ENCODE assay signal across 17 cellular contexts in genomic region chr20:57742506-57743180, GRCh38.
"Had no signal": no experiment of that assay in that cellular context is flagged by ENCODE, and none has a peak within 500 bp of the region (broad histone marks: within the 10 kb centered on the region; RNA-seq: fewer than 3 reads in every experiment).

No MANE protein-coding gene starts in this region.

- ATAC-seq: gastrocnemius medialis, lower lobe of right lung had no signal

- H3K4me3 Mint-ChIP-seq: activated naive CD8-positive, alpha-beta T cell treated with anti-CD3 and anti-CD28 coated beads, Interleukin-2, amount 10 ng/mL, durations not matched to agents 7 days and 5 days had no signal

- H3K27ac Mint-ChIP-seq: activated naive CD8-positive, alpha-beta T cell treated with anti-CD3 and anti-CD28 coated beads, Interleukin-2, amount 10 ng/mL, durations not matched to agents 7 days and 5 days had no signal

- H3K4me3 ChIP-seq: coronary artery, esophagus squamous epithelium, gastrocnemius medialis, heart right ventricle, lower lobe of right lung, upper lobe of left lung had no signal

- H3K4me1 Mint-ChIP-seq: activated naive CD8-positive, alpha-beta T cell treated with anti-CD3 and anti-CD28 coated beads, Interleukin-2, amount 10 ng/mL, durations not matched to agents 7 days and 5 days; naive B cell had no signal

- DNase-seq: activated CD4-positive, alpha-beta T cell treated with anti-CD3 and anti-CD28 coated beads for 1 hour; activated naive CD4-positive, alpha-beta T cell; activated naive CD8-positive, alpha-beta T cell treated with anti-CD3 and anti-CD28 coated beads, Interleukin-2, amount 10 ng/mL, durations not matched to agents 7 days and 5 days; activated T-cell treated with anti-CD3 and anti-CD28 coated beads, Interleukin-2, amount 50 U/mL, for 1 hour; amniotic stem cell; cerebellar nuclear complex; esophagus squamous epithelium; gastrocnemius medialis; heart right ventricle; islet precursor cell; lower lobe of right lung; naive B cell; nucleus accumbens; stimulated activated CD4-positive, alpha-beta T cell treated with anti-CD3 and anti-CD28 coated beads, Interleukin-4, amount 100 ng/mL, for 24 hours; stimulated activated naive CD4-positive, alpha-beta T cell treated with Interleukin-2 at 50 U/mL for 16 hours; upper lobe of left lung had no signal

- H3K27ac ChIP-seq: coronary artery, esophagus squamous epithelium, gastrocnemius medialis, heart right ventricle, lower lobe of right lung, upper lobe of left lung had no signal

- H3K9me3 Mint-ChIP-seq: activated naive CD8-positive, alpha-beta T cell treated with anti-CD3 and anti-CD28 coated beads, Interleukin-2, amount 10 ng/mL, durations not matched to agents 7 days and 5 days; naive B cell had no signal

- H3K36me3 Mint-ChIP-seq: activated naive CD8-positive, alpha-beta T cell treated with anti-CD3 and anti-CD28 coated beads, Interleukin-2, amount 10 ng/mL, durations not matched to agents 7 days and 5 days; naive B cell had no signal

- H3K27me3 ChIP-seq: gastrocnemius medialis, heart right ventricle, upper lobe of left lung had no signal

- H3K36me3 ChIP-seq: esophagus squamous epithelium, gastrocnemius medialis, heart right ventricle, lower lobe of right lung, upper lobe of left lung had no signal
